12 cellular contexts compared by ENCODE assay signal in genomic region chr2:102025583-102026267, GRCh38. TPM values are rescaled to one million over a fixed set of nuclear protein-coding genes. Genes with fewer than 3 reads are reported as not detected.
DNase-seq lines count a peak whose midpoint lies in the region; ATAC-seq and TF ChIP-seq lines count a peak whose summit lies in the region.
"Had no signal": no experiment of that assay in that cellular context is flagged by ENCODE, and none has a peak within 500 bp of the region (broad histone marks: within the 10 kb centered on the region; RNA-seq: fewer than 3 reads in every experiment).

No MANE protein-coding gene starts in this region.

- DNase-seq in hepatocyte (ENCODE audit: low spot score) (no peak), NCI-H524 treated with DMSO at 0.1 percent for 48 hours (lab: John Stamatoyannopoulos, UW) (no peak), DMS53 treated with DMSO at 0.1 percent for 48 hours (lab: John Stamatoyannopoulos, UW; ENCODE audit: unreplicated experiment) (no peak), T-helper 2 cell (no peak)
- DNase-seq in activated CD4-positive, alpha-beta T cell treated with anti-CD3 and anti-CD28 coated beads, Interleukin-2, amount 50 U/mL, for 48 hours = no peak
- DNase-seq: activated CD4-positive, alpha-beta T cell treated with anti-CD3 and anti-CD28 coated beads for 36 hours; Kasumi-1 had no signal

- no peak overlapping the region for H2AFZ ChIP-seq in hepatocyte

- peak overlapping the region; percentile 37 to 84 (median 71) for H3K4me2 ChIP-seq in BLaER1 treated with 17β-estradiol and CSF1 and Interleukin-3, amounts not matched to agents 10 nM and 100 nM
- H3K4me2 ChIP-seq in hepatocyte = no peak overlapping the region

- H3K4me3 ChIP-seq in BLaER1 treated with 17β-estradiol and CSF1 and Interleukin-3, amounts not matched to agents 10 nM and 100 nM = no peak overlapping the region
- no peak overlapping the region for H3K4me3 ChIP-seq in hepatocyte

- H3K9me3 ChIP-seq in BLaER1 treated with 17β-estradiol and CSF1 and Interleukin-3, amounts not matched to agents 10 nM and 100 nM (replicated peaks in 1 of 11) = peaks cover 0 to 4% (median 0%) of the 10 kb centered on the region in 11 experiments; a peak in 1 of 22 replicates
- H3K9me3 ChIP-seq in hepatocyte (ENCODE audit: low read depth) = no peaks in the 10 kb centered on the region

- no peaks in the 10 kb centered on the region; a peak in 1 of 22 replicates for H3K27me3 ChIP-seq in BLaER1 treated with 17β-estradiol and CSF1 and Interleukin-3, amounts not matched to agents 10 nM and 100 nM
- no peaks in the 10 kb centered on the region for H3K27me3 ChIP-seq in hepatocyte

- no peak for TF ChIP-seq CTCF in hepatocyte (IDR thresholded peaks at IDR 0.05; ENCODE audit: poor library complexity)

- H4K20me1 ChIP-seq in BLaER1 treated with 17β-estradiol and CSF1 and Interleukin-3, amounts not matched to agents 10 nM and 100 nM = no peaks in the 10 kb centered on the region
- H4K20me1 ChIP-seq in hepatocyte (ENCODE audit: insufficient read depth, poor library complexity, severe bottlenecking) = no peaks in the 10 kb centered on the region

- peak overlapping the region in 3 of 11 experiments; percentile 28 to 73 (median 53); a peak in 4 of 22 replicates for H3K9ac ChIP-seq in BLaER1 treated with 17β-estradiol and CSF1 and Interleukin-3, amounts not matched to agents 10 nM and 100 nM

- no peaks in the 10 kb centered on the region for H3K79me2 ChIP-seq in hepatocyte

- peaks cover 0 to 20% (median 0%) of the 10 kb centered on the region in 11 experiments; a peak in 2 of 22 replicates for H3K36me3 ChIP-seq in BLaER1 treated with 17β-estradiol and CSF1 and Interleukin-3, amounts not matched to agents 10 nM and 100 nM
- H3K36me3 ChIP-seq in hepatocyte (replicated peaks; ENCODE audit: insufficient read depth, low read depth) = no peaks in the 10 kb centered on the region

- peaks cover 47 to 84% (median 61%) of the 10 kb centered on the region in 10 experiments for H3K4me1 ChIP-seq in BLaER1 treated with 17β-estradiol and CSF1 and Interleukin-3, amounts not matched to agents 10 nM and 100 nM
- peaks cover 30% of the 10 kb centered on the region for H3K4me1 ChIP-seq in hepatocyte (ENCODE audit: insufficient read depth)

- WGBS in hepatocyte (ENCODE audit: low lambda C conversion rate, missing lambda C conversion rate) = 86% methylated on average over 6 of the region's 6 CpGs

- peak overlapping the region in 6 of 11 experiments; percentile 1 to 82 (median 60); a peak in 9 of 22 replicates for H3K27ac ChIP-seq in BLaER1 treated with 17β-estradiol and CSF1 and Interleukin-3, amounts not matched to agents 10 nM and 100 nM
- peak overlapping the region; percentile 82 for H3K27ac ChIP-seq in hepatocyte

- no peaks in the 10 kb centered on the region for H3K9me2 ChIP-seq in hepatocyte (replicated peaks; ENCODE audit: insufficient read depth)

- ATAC-seq in GM19452 (IDR thresholded peaks at IDR 0.05; ENCODE audit: unreplicated experiment) (peak; percentile 52), HG03097 (IDR thresholded peaks at IDR 0.05; ENCODE audit: low FRiP score, unreplicated experiment) (peak; percentile 51)
- ATAC-seq: activated CD4-positive, alpha-beta T cell treated with anti-CD3 and anti-CD28 coated beads for 36 hours had no signal

RNA-seq across cellular contexts. Expression of gene IL1R2, which starts 34.0 kb away (rescaled TPM):
- total RNA-seq in hepatocyte = 1.3 and 10.5 TPM in 2 replicates
- polyA plus RNA-seq in hepatocyte = 5.8 and 11.4 TPM in 2 replicates
- total RNA-seq: frontal cortex, myocyte had no signal
